Comparison of ENCODE assay signal across 20 cellular contexts in genomic region chr16:1630450-1631213, GRCh38. TPM values are rescaled to one million over a fixed set of nuclear protein-coding genes. Genes with fewer than 3 reads are reported as not detected.
DNase-seq lines count a peak whose midpoint lies in the region; ATAC-seq, FAIRE-seq and TF ChIP-seq lines count a peak whose summit lies in the region.
"Had no signal": no experiment of that assay in that cellular context is flagged by ENCODE, and none has a peak within 500 bp of the region (broad histone marks: within the 10 kb centered on the region; RNA-seq: fewer than 3 reads in every experiment).

No MANE protein-coding gene starts in this region.

- no peak for TF ChIP-seq EP300 in HepG2 (IDR thresholded peaks at IDR 0.05; ENCODE audit: low read depth in 2 of 2, low read length in 2 of 2)
- TF ChIP-seq EP300 in HepG2 (CRISPR knock-in tag; IDR thresholded peaks at IDR 0.05; ENCODE audit: borderline replicate concordance) = no peak

- H3K4me3 ChIP-seq in right cardiac atrium (ENCODE audit: low read length) (no peak overlapping the region), bronchial epithelial cell (ENCODE audit: low read depth, low read length) (no peak overlapping the region), HepG2 (replicated peaks in 1 of 3; ENCODE audit: insufficient read depth in 1 of 3, low read depth in 2 of 3, low read length in 3 of 3) (no peak overlapping the region)
- H3K4me3 ChIP-seq: K562 had no signal

- no TSS peak for BruUV-seq in HepG2 (replicated peaks; lab: Mats Ljungman, UMichigan)

- FAIRE-seq in bronchial epithelial cell (lab: Jason Lieb, UNC) = peak; percentile 43
- no peak for FAIRE-seq in HepG2 (lab: Jason Lieb, UNC)
- FAIRE-seq: K562 had no signal

- ATAC-seq in Right ventricle myocardium inferior (no peak), right cardiac atrium (no peak), HepG2 (no peak), HG03135 (IDR thresholded peaks at IDR 0.05; ENCODE audit: unreplicated experiment) (no peak), GM19463 (IDR thresholded peaks at IDR 0.05; ENCODE audit: unreplicated experiment) (no peak)
- ATAC-seq: K562 had no signal

- 85% methylated on average over 20 of the region's 20 CpGs for WGBS in right cardiac atrium
- 98% methylated on average over 20 of the region's 20 CpGs for WGBS in HepG2 (ENCODE audit: low lambda C conversion rate)

- no peak overlapping the region for H2AFZ ChIP-seq in HepG2 (ENCODE audit: low read length)

- CTCF ChIA-PET in HepG2 (lab: Yijun Ruan, JAX; ENCODE audit: low intra/inter-chr PET ratio, low total read pairs) = no interaction called here

- H4K20me1 ChIP-seq in HepG2 (ENCODE audit: insufficient read depth, low read length) = peaks cover 6% of the 10 kb centered on the region

- TF ChIP-seq CTCF in bronchial epithelial cell (IDR thresholded peaks at IDR 0.05; ENCODE audit: insufficient read depth, low read length, severe bottlenecking) (no peak), HepG2 (CRISPR knock-in tag; IDR thresholded peaks at IDR 0.05) (no peak)

- POLR2A ChIA-PET in HepG2 (lab: Yijun Ruan, JAX) = no interaction called here

- H3K9me3 ChIP-seq in right cardiac atrium (ENCODE audit: control insufficient read depth, low read length) (no peaks in the 10 kb centered on the region), HepG2 (ENCODE audit: low read length) (no peaks in the 10 kb centered on the region)

- in situ Hi-C loops in HepG2 (cut with HindIII; ENCODE audit: extremely low pct_ligation_motif_present, low pct_unique_long_range_greater_than_20kb) = no loop called here

- DNase-seq in Right ventricle myocardium inferior (ENCODE audit: missing footprints) = peak; percentile 45
- no peak for DNase-seq in right cardiac atrium
- DNase-seq in bronchial epithelial cell (ENCODE audit: low read depth) = no peak
- DNase-seq in HepG2 (ENCODE audit: low spot score) = no peak
- no peak for DNase-seq in activated CD4-positive, CD25-positive, alpha-beta regulatory T cell (lab: John Stamatoyannopoulos, UW)
- no peak for DNase-seq in stimulated activated CD4-positive, alpha-beta T cell treated with anti-CD3 and anti-CD28 coated beads, Interleukin-2, amount 100 ng/mL, for 48 hours
- DNase-seq: 8988T, GDM1, H7, HFFc6, MM.1S, NCI-H1048, NCI-H1436, NCI-H187 treated with DMSO at 0.1 percent for 48 hours, NCI-H2227 treated with DMSO at 0.1 percent for 48 hours, NCI-H510A, NCI-H748 treated with DMSO at 0.1 percent for 48 hours had no signal

- no peak overlapping the region for H3K9ac ChIP-seq in HepG2 (ENCODE audit: insufficient read depth, low read depth, low read length)

- H3K36me3 ChIP-seq in bronchial epithelial cell (ENCODE audit: control insufficient read depth, insufficient read depth, low read length) (peaks cover 40% of the 10 kb centered on the region), HepG2 (replicated peaks in 1 of 2; ENCODE audit: control insufficient read depth in 1 of 2, insufficient read depth in 2 of 2, low read length in 2 of 2) (peaks cover 32 to 84% of the 10 kb centered on the region in 2 experiments)

- H3K4me1 ChIP-seq in right cardiac atrium (ENCODE audit: control insufficient read depth, insufficient read depth, low read length) = peaks cover 3% of the 10 kb centered on the region
- no peaks in the 10 kb centered on the region for H3K4me1 ChIP-seq in HepG2 (ENCODE audit: insufficient read depth, low read length)

- intact Hi-C loops in Right ventricle myocardium inferior (cut with DNase I) (no loop called here), right cardiac atrium (cut with DNase I) (no loop called here), HepG2 (cut with micrococcal nuclease; ENCODE audit: unreplicated experiment) (no loop called here)

- H3K27ac ChIP-seq in right cardiac atrium (ENCODE audit: low read length) (no peak overlapping the region), HepG2 (ENCODE audit: extremely low read length, insufficient read depth, low read length) (no peak overlapping the region)

- H3K27me3 ChIP-seq in right cardiac atrium (ENCODE audit: control insufficient read depth, insufficient read depth) = no peaks in the 10 kb centered on the region
- no peaks in the 10 kb centered on the region for H3K27me3 ChIP-seq in bronchial epithelial cell (ENCODE audit: control insufficient read depth, insufficient read depth, low read length)
- H3K27me3 ChIP-seq in HepG2 (ENCODE audit: control insufficient read depth in 1 of 2, insufficient read depth in 2 of 2, low read length in 2 of 2) = no peaks in the 10 kb centered on the region

- no peak for TF ChIP-seq RAD21 in HepG2 (CRISPR knock-in tag; IDR thresholded peaks at IDR 0.05)

- H3K79me2 ChIP-seq in HepG2 (ENCODE audit: insufficient read depth, low read length) = peaks cover 25% of the 10 kb centered on the region

- no peak overlapping the region for H3K4me2 ChIP-seq in HepG2 (ENCODE audit: low read depth, low read length)

- TF ChIP-seq POLR2A in HepG2 (IDR thresholded peaks at IDR 0.05; ENCODE audit: insufficient read depth in 1 of 2, low read depth in 2 of 2, low read length in 2 of 2) = no peak

RNA-seq across cellular contexts. Expression of gene CRAMP1, which starts 18.5 kb away (rescaled TPM):
- 9.8 TPM for total RNA-seq in Right ventricle myocardium inferior
- total RNA-seq in right cardiac atrium = 10 to 100 TPM; 11.0 to 18.4 (median 13.7) TPM
- polyA plus RNA-seq in right cardiac atrium = 7.1 TPM
- total RNA-seq in bronchial epithelial cell = 3.9 and 5.0 TPM in 2 replicates
- total RNA-seq in HepG2 (2016; rRNA removed; fragmentation: Illumina TruSeq; extraction: Trizol) = 6.6 and 6.8 TPM in 2 replicates
- 4.6 and 4.8 TPM in 2 replicates for total RNA-seq in HepG2 (2016; cell fraction: cytosol; rRNA removed; fragmentation: Illumina TruSeq; extraction: Trizol; ENCODE audit: low read depth)
- 4.8 and 6.7 TPM in 2 replicates for total RNA-seq in HepG2 (2016; cell fraction: insoluble cytoplasmic fraction; rRNA removed; fragmentation: Illumina TruSeq; extraction: Trizol)
- total RNA-seq in HepG2 (2016; cell fraction: membrane; rRNA removed; fragmentation: Illumina TruSeq; extraction: Trizol) = 3.4 and 4.3 TPM in 2 replicates
- total RNA-seq in HepG2 (2016; cell fraction: nucleus; rRNA removed; fragmentation: Illumina TruSeq; extraction: Trizol) = 8.4 and 8.5 TPM in 2 replicates
- polyA plus RNA-seq in HepG2 (2011; rRNA removed) = 9.7 and 13.0 TPM in 2 replicates
- 5.7 and 6.6 TPM in 2 replicates for polyA plus RNA-seq in HepG2 (2011; cell fraction: cytosol; rRNA removed)
- polyA plus RNA-seq in HepG2 (2011; cell fraction: nucleus; rRNA removed) = 25.2 and 30.8 TPM in 2 replicates
- polyA plus RNA-seq in HepG2 (2012) = 6.5 and 9.3 TPM in 2 replicates
- 0.15 and 0.21 TPM in 2 replicates for polyA plus RNA-seq in HepG2 (2016; cell fraction: cytosol; fragmentation: Illumina TruSeq; extraction: Trizol; ENCODE audit: low read depth)
- 3.6 and 5.5 TPM in 2 replicates for polyA plus RNA-seq in HepG2 (2016; cell fraction: insoluble cytoplasmic fraction; fragmentation: Illumina TruSeq; extraction: Trizol; ENCODE audit: low read depth)
- polyA plus RNA-seq in HepG2 (2016; cell fraction: membrane; fragmentation: Illumina TruSeq; extraction: Trizol; ENCODE audit: low read depth) = 0.46 and 0.65 TPM in 2 replicates
- 24.3 and 25.2 TPM in 2 replicates for polyA plus RNA-seq in HepG2 (2016; cell fraction: nucleus; fragmentation: Illumina TruSeq; extraction: Trizol; ENCODE audit: insufficient read depth, low read depth)
- 18.6 and 18.8 TPM in 2 replicates for polyA minus RNA-seq in HepG2 (2011; rRNA and poly(A)+ RNA removed; ENCODE audit: low replicate concordance)
- 7.2 and 8.2 TPM in 2 replicates for polyA minus RNA-seq in HepG2 (2011; cell fraction: cytosol; rRNA and poly(A)+ RNA removed)
- polyA minus RNA-seq in HepG2 (2011; cell fraction: nucleus; rRNA and poly(A)+ RNA removed) = 9.7 and 13.7 TPM in 2 replicates

RNA-seq across cellular contexts. Expression of gene IFT140, which starts 18.8 kb away (rescaled TPM):
- total RNA-seq in Right ventricle myocardium inferior = 7.2 TPM
- total RNA-seq in right cardiac atrium = 10 to 100 TPM in 3 of 4 donors, 1 to 10 TPM in 1; 9.7 to 14.2 (median 13.0) TPM
- 7.4 TPM for polyA plus RNA-seq in right cardiac atrium
- 10.8 and 12.4 TPM in 2 replicates for total RNA-seq in bronchial epithelial cell
- 7.8 and 9.5 TPM in 2 replicates for total RNA-seq in HepG2 (2016; rRNA removed; fragmentation: Illumina TruSeq; extraction: Trizol)
- 2.3 and 2.6 TPM in 2 replicates for total RNA-seq in HepG2 (2016; cell fraction: cytosol; rRNA removed; fragmentation: Illumina TruSeq; extraction: Trizol; ENCODE audit: low read depth)
- 7.1 and 10.5 TPM in 2 replicates for total RNA-seq in HepG2 (2016; cell fraction: insoluble cytoplasmic fraction; rRNA removed; fragmentation: Illumina TruSeq; extraction: Trizol)
- 3.8 TPM in 2 replicates for total RNA-seq in HepG2 (2016; cell fraction: membrane; rRNA removed; fragmentation: Illumina TruSeq; extraction: Trizol)
- 11.8 and 12.8 TPM in 2 replicates for total RNA-seq in HepG2 (2016; cell fraction: nucleus; rRNA removed; fragmentation: Illumina TruSeq; extraction: Trizol)
- 5.8 and 7.0 TPM in 2 replicates for polyA plus RNA-seq in HepG2 (2011; rRNA removed)
- 2.9 and 4.1 TPM in 2 replicates for polyA plus RNA-seq in HepG2 (2011; cell fraction: cytosol; rRNA removed)
- 37.4 and 49.4 TPM in 2 replicates for polyA plus RNA-seq in HepG2 (2011; cell fraction: nucleus; rRNA removed)
- polyA plus RNA-seq in HepG2 (2012) = 6.3 and 6.8 TPM in 2 replicates
- 0.67 and 0.86 TPM in 2 replicates for polyA plus RNA-seq in HepG2 (2016; cell fraction: cytosol; fragmentation: Illumina TruSeq; extraction: Trizol; ENCODE audit: low read depth)
- 3.7 and 5.8 TPM in 2 replicates for polyA plus RNA-seq in HepG2 (2016; cell fraction: insoluble cytoplasmic fraction; fragmentation: Illumina TruSeq; extraction: Trizol; ENCODE audit: low read depth)
- polyA plus RNA-seq in HepG2 (2016; cell fraction: membrane; fragmentation: Illumina TruSeq; extraction: Trizol; ENCODE audit: low read depth) = 1.1 and 1.2 TPM in 2 replicates
- 22.2 TPM in 2 replicates for polyA plus RNA-seq in HepG2 (2016; cell fraction: nucleus; fragmentation: Illumina TruSeq; extraction: Trizol; ENCODE audit: insufficient read depth, low read depth)
- polyA minus RNA-seq in HepG2 (2011; rRNA and poly(A)+ RNA removed; ENCODE audit: low replicate concordance) = 16.9 and 18.0 TPM in 2 replicates
- 3.3 and 3.7 TPM in 2 replicates for polyA minus RNA-seq in HepG2 (2011; cell fraction: cytosol; rRNA and poly(A)+ RNA removed)
- 21.0 and 26.9 TPM in 2 replicates for polyA minus RNA-seq in HepG2 (2011; cell fraction: nucleus; rRNA and poly(A)+ RNA removed)

RNA-seq across cellular contexts. Expression of gene JPT2, which starts 47.4 kb away (rescaled TPM):
- total RNA-seq in Right ventricle myocardium inferior (41.5 TPM), right cardiac atrium (10 to 100 TPM; 18.5 to 38.3 (median 25.3) TPM), bronchial epithelial cell (55.0 and 59.2 TPM in 2 replicates), HepG2 (2016; rRNA removed; fragmentation: Illumina TruSeq; extraction: Trizol) (89.4 and 127 TPM in 2 replicates)
- polyA plus RNA-seq in right cardiac atrium (11.9 TPM), HepG2 (2011; rRNA removed) (52.5 and 53.5 TPM in 2 replicates)
- 11.5 and 13.4 TPM in 2 replicates for total RNA-seq in HepG2 (2016; cell fraction: cytosol; rRNA removed; fragmentation: Illumina TruSeq; extraction: Trizol; ENCODE audit: low read depth)
- 91.5 and 117 TPM in 2 replicates for total RNA-seq in HepG2 (2016; cell fraction: insoluble cytoplasmic fraction; rRNA removed; fragmentation: Illumina TruSeq; extraction: Trizol)
- 52.3 and 54.3 TPM in 2 replicates for total RNA-seq in HepG2 (2016; cell fraction: membrane; rRNA removed; fragmentation: Illumina TruSeq; extraction: Trizol)
- 37.4 and 43.4 TPM in 2 replicates for total RNA-seq in HepG2 (2016; cell fraction: nucleus; rRNA removed; fragmentation: Illumina TruSeq; extraction: Trizol)
- polyA plus RNA-seq in HepG2 (2011; cell fraction: cytosol; rRNA removed) = 36.8 and 43.8 TPM in 2 replicates
- polyA plus RNA-seq in HepG2 (2011; cell fraction: nucleus; rRNA removed) = 36.7 and 43.7 TPM in 2 replicates
- 50.1 and 68.5 TPM in 2 replicates for polyA plus RNA-seq in HepG2 (2012)
- polyA plus RNA-seq in HepG2 (2016; cell fraction: cytosol; fragmentation: Illumina TruSeq; extraction: Trizol; ENCODE audit: low read depth) = 14.3 TPM in 2 replicates
- 154 and 168 TPM in 2 replicates for polyA plus RNA-seq in HepG2 (2016; cell fraction: insoluble cytoplasmic fraction; fragmentation: Illumina TruSeq; extraction: Trizol; ENCODE audit: low read depth)
- 39.8 and 39.9 TPM in 2 replicates for polyA plus RNA-seq in HepG2 (2016; cell fraction: membrane; fragmentation: Illumina TruSeq; extraction: Trizol; ENCODE audit: low read depth)
- 63.6 and 72.2 TPM in 2 replicates for polyA plus RNA-seq in HepG2 (2016; cell fraction: nucleus; fragmentation: Illumina TruSeq; extraction: Trizol; ENCODE audit: insufficient read depth, low read depth)
- 35.4 and 60.1 TPM in 2 replicates for polyA minus RNA-seq in HepG2 (2011; rRNA and poly(A)+ RNA removed; ENCODE audit: low replicate concordance)
- 24.4 and 29.2 TPM in 2 replicates for polyA minus RNA-seq in HepG2 (2011; cell fraction: cytosol; rRNA and poly(A)+ RNA removed)
- 24.2 and 25.5 TPM in 2 replicates for polyA minus RNA-seq in HepG2 (2011; cell fraction: nucleus; rRNA and poly(A)+ RNA removed)
